ENCODE assay signal across 22 cellular contexts in genomic region chr17:16141685-16142084, GRCh38.
"Had no signal": no experiment of that assay in that cellular context is flagged by ENCODE, and none has a peak within 500 bp of the region (broad histone marks: within the 10 kb centered on the region; RNA-seq: fewer than 3 reads in every experiment).

No MANE protein-coding gene starts in this region.

- ATAC-seq: gastroesophageal sphincter; left ventricle myocardium superior; naive thymus-derived CD4-positive, alpha-beta T cell; psoas muscle; stimulated activated effector memory CD8-positive, alpha-beta T cell treated with anti-CD3 and anti-CD28 coated beads, Interleukin-12 subunit alpha, Interleukin-12 subunit beta, amount 100 ng/mL, for 72 hours; stimulated activated naive CD8-positive, alpha-beta T cell treated with anti-CD3 and anti-CD28 coated beads, Interleukin-15, Interleukin-2, amounts not matched to agents 100 U/mL and 50 U/mL, for 24 hours; upper lobe of right lung had no signal

- DNase-seq: central memory CD4-positive, alpha-beta T cell; cortex of kidney; dorsolateral prefrontal cortex; effector CD8-positive, alpha-beta T cell; glutamatergic neuron; islet precursor cell; left ventricle myocardium superior; naive thymus-derived CD4-positive, alpha-beta T cell; nucleus accumbens; psoas muscle; stimulated activated CD4-positive, alpha-beta T cell treated with anti-CD3 and anti-CD28 coated beads, Interleukin-4, amount 100 ng/mL, for 1 hour; stimulated activated CD8-positive, alpha-beta memory T cell treated with anti-CD3 and anti-CD28 coated beads, Interleukin-4, amount 100 ng/mL, for 48 hours; stimulated activated naive CD8-positive, alpha-beta T cell treated with anti-CD3 and anti-CD28 coated beads, Interleukin-15, Interleukin-2, amounts not matched to agents 100 U/mL and 50 U/mL, for 24 hours; testis; upper lobe of right lung had no signal

- H3K4me3 ChIP-seq: dorsolateral prefrontal cortex, esophagus muscularis mucosa, gastroesophageal sphincter, neural progenitor cell, psoas muscle, testis, tibial nerve, upper lobe of right lung, vagina had no signal

- H3K9me3 ChIP-seq: esophagus muscularis mucosa, gastroesophageal sphincter, psoas muscle, testis, tibial nerve, upper lobe of right lung, vagina had no signal

- H3K27ac ChIP-seq: esophagus muscularis mucosa, gastroesophageal sphincter, neural progenitor cell, parathyroid adenoma, psoas muscle, testis, tibial nerve, upper lobe of right lung, vagina had no signal

- H3K9ac ChIP-seq: neural progenitor cell, parathyroid adenoma had no signal

- H3K27me3 ChIP-seq: dorsolateral prefrontal cortex, esophagus muscularis mucosa, gastroesophageal sphincter, neural progenitor cell, testis, tibial nerve, upper lobe of right lung, vagina had no signal

- H3K4me1 ChIP-seq: esophagus muscularis mucosa, neural progenitor cell, parathyroid adenoma, psoas muscle, testis, tibial nerve, upper lobe of right lung, vagina had no signal

- H3K4me2 ChIP-seq: neural progenitor cell had no signal

- H2AFZ ChIP-seq: neural progenitor cell, parathyroid adenoma had no signal
